ENCODE assay signal across 7 cellular contexts in genomic region chr2:145824384-145824783, GRCh38.
"Had no signal": no experiment of that assay in that cellular context is flagged by ENCODE, and none has a peak within 500 bp of the region (broad histone marks: within the 10 kb centered on the region; RNA-seq: fewer than 3 reads in every experiment).

No MANE protein-coding gene starts in this region.

- H3K4me1 Mint-ChIP-seq: IgD-negative memory B cell had no signal

- H3K4me3 ChIP-seq: K562 had no signal

- ATAC-seq: K562 had no signal

- H3K4me2 ChIP-seq: KMS-11 had no signal

- H3K4me3 Mint-ChIP-seq: IgD-negative memory B cell had no signal

- FAIRE-seq: HTR-8/SVneo, K562 had no signal

- H3K27ac ChIP-seq: HL-60, KMS-11 had no signal

- H3K9ac ChIP-seq: KMS-11 had no signal

- DNase-seq: KBM-7, KG1 had no signal

- H3K27ac Mint-ChIP-seq: IgD-negative memory B cell had no signal
